9 cellular contexts compared by ENCODE assay signal in genomic region chr13:29543230-29544215, GRCh38. TPM values are rescaled to one million over a fixed set of nuclear protein-coding genes. Genes with fewer than 3 reads are reported as not detected.
DNase-seq lines count a peak whose midpoint lies in the region; ATAC-seq and TF ChIP-seq lines count a peak whose summit lies in the region.
"Had no signal": no experiment of that assay in that cellular context is flagged by ENCODE, and none has a peak within 500 bp of the region (broad histone marks: within the 10 kb centered on the region; RNA-seq: fewer than 3 reads in every experiment).

No MANE protein-coding gene starts in this region.

- no peak overlapping the region for H3K4me3 Mint-ChIP-seq in activated CD4-positive, alpha-beta T cell treated with anti-CD3 and anti-CD28 coated beads, Interleukin-2, amount 10 ng/mL, durations not matched to agents 7 days and 5 days
- no peak overlapping the region for H3K4me3 Mint-ChIP-seq in T-helper 2 cell treated with Interferon-gamma antibody and Interleukin-4, amounts not matched to agents 5 μg/mL and 100 μg/mL, for 36 hours
- no peak overlapping the region for H3K4me3 Mint-ChIP-seq in type B pancreatic cell

- TF ChIP-seq CTCF in fibroblast of pulmonary artery (IDR thresholded peaks at IDR 0.05; ENCODE audit: low read length, missing control alignments) (no peak), type B pancreatic cell (conservative IDR thresholded peaks at IDR 0.05) (no peak)

- no peaks in the 10 kb centered on the region for H3K9me3 Mint-ChIP-seq in activated CD4-positive, alpha-beta T cell treated with anti-CD3 and anti-CD28 coated beads, Interleukin-2, amount 10 ng/mL, durations not matched to agents 7 days and 5 days
- no peaks in the 10 kb centered on the region for H3K9me3 Mint-ChIP-seq in T-helper 2 cell treated with Interferon-gamma antibody and Interleukin-4, amounts not matched to agents 5 μg/mL and 100 μg/mL, for 36 hours
- H3K9me3 Mint-ChIP-seq in type B pancreatic cell: no peaks in the 10 kb centered on the region

- peaks cover 13% of the 10 kb centered on the region for H3K36me3 Mint-ChIP-seq in activated CD4-positive, alpha-beta T cell treated with anti-CD3 and anti-CD28 coated beads, Interleukin-2, amount 10 ng/mL, durations not matched to agents 7 days and 5 days (ENCODE audit: low read depth)
- peaks cover 5% of the 10 kb centered on the region for H3K36me3 Mint-ChIP-seq in T-helper 2 cell treated with Interferon-gamma antibody and Interleukin-4, amounts not matched to agents 5 μg/mL and 100 μg/mL, for 36 hours (ENCODE audit: low read depth)
- peaks cover 9% of the 10 kb centered on the region for H3K36me3 Mint-ChIP-seq in type B pancreatic cell

- CTCF ChIA-PET in activated CD4-positive, alpha-beta T cell treated with anti-CD3 and anti-CD28 coated beads, Interleukin-2, amount 10 ng/mL, durations not matched to agents 7 days and 5 days (lab: Charles Lee): interaction anchor here (0.7 kb wide), 1 partner anchor 640 kb away, joined by 3 read pairs; no protein-coding TSS in a partner anchor

- DNase-seq in activated CD4-positive, alpha-beta T cell treated with anti-CD3 and anti-CD28 coated beads for 4 hours: peak; percentile 15 to 22
- no peak for DNase-seq in activated CD4-positive, alpha-beta T cell treated with anti-CD3 and anti-CD28 coated beads, Interleukin-2, amount 10 ng/mL, durations not matched to agents 7 days and 5 days
- peak; percentile 62 for DNase-seq in T-helper 2 cell treated with Interferon-gamma antibody and Interleukin-4, amounts not matched to agents 5 μg/mL and 100 μg/mL, for 36 hours (ENCODE audit: low spot score)
- DNase-seq in fibroblast of pulmonary artery (ENCODE audit: low read depth) (peak; percentile 29), NCI-H1694 treated with DMSO at 0.1 percent for 48 hours (lab: John Stamatoyannopoulos, UW) (no peak), type B pancreatic cell (ENCODE audit: extremely low spot score, unreplicated experiment) (no peak), epidermal melanocyte (ENCODE audit: insufficient read length, low spot score) (no peak)

- POLR2A ChIA-PET in activated CD4-positive, alpha-beta T cell treated with anti-CD3 and anti-CD28 coated beads, Interleukin-2, amount 10 ng/mL, durations not matched to agents 7 days and 5 days (lab: Charles Lee): no interaction called here

- peak; percentile 94 for ATAC-seq in HG03025 (IDR thresholded peaks at IDR 0.05; ENCODE audit: low FRiP score, unreplicated experiment)

- H3K27ac Mint-ChIP-seq in activated CD4-positive, alpha-beta T cell treated with anti-CD3 and anti-CD28 coated beads, Interleukin-2, amount 10 ng/mL, durations not matched to agents 7 days and 5 days: no peak overlapping the region
- H3K27ac Mint-ChIP-seq in T-helper 2 cell treated with Interferon-gamma antibody and Interleukin-4, amounts not matched to agents 5 μg/mL and 100 μg/mL, for 36 hours: peak overlapping the region; percentile 9
- no peak overlapping the region for H3K27ac Mint-ChIP-seq in type B pancreatic cell

- peaks cover 31% of the 10 kb centered on the region for H3K4me1 Mint-ChIP-seq in activated CD4-positive, alpha-beta T cell treated with anti-CD3 and anti-CD28 coated beads, Interleukin-2, amount 10 ng/mL, durations not matched to agents 7 days and 5 days
- H3K4me1 Mint-ChIP-seq in T-helper 2 cell treated with Interferon-gamma antibody and Interleukin-4, amounts not matched to agents 5 μg/mL and 100 μg/mL, for 36 hours (ENCODE audit: low read depth): peaks cover 21% of the 10 kb centered on the region
- H3K4me1 Mint-ChIP-seq in type B pancreatic cell (ENCODE audit: unreplicated experiment): peaks cover 14% of the 10 kb centered on the region

- no peak overlapping the region for H3K4me3 ChIP-seq in fibroblast of pulmonary artery (replicated peaks; ENCODE audit: low read depth, low read length)
- H3K4me3 ChIP-seq: BLaER1 had no signal

- no peaks in the 10 kb centered on the region for H3K27me3 Mint-ChIP-seq in activated CD4-positive, alpha-beta T cell treated with anti-CD3 and anti-CD28 coated beads, Interleukin-2, amount 10 ng/mL, durations not matched to agents 7 days and 5 days
- no peaks in the 10 kb centered on the region for H3K27me3 Mint-ChIP-seq in T-helper 2 cell treated with Interferon-gamma antibody and Interleukin-4, amounts not matched to agents 5 μg/mL and 100 μg/mL, for 36 hours (ENCODE audit: low read depth)
- no peaks in the 10 kb centered on the region for H3K27me3 Mint-ChIP-seq in type B pancreatic cell

RNA-seq across cellular contexts. Expression of gene SLC7A1, which starts 52.0 kb away (rescaled TPM):
- total RNA-seq in activated CD4-positive, alpha-beta T cell treated with anti-CD3 and anti-CD28 coated beads, Interleukin-2, amount 10 ng/mL, durations not matched to agents 7 days and 5 days: 10 to 100 TPM; 64.5 to 77.5 TPM
- total RNA-seq in type B pancreatic cell (ENCODE audit: low replicate concordance): 38.3 and 42.1 TPM in 2 replicates

Comparison
In these comparisons a context has a peak if more than half of its experiments do, and no peak if none do; other contexts are left out.
1. DNase-seq: peak in activated CD4-positive, alpha-beta T cell treated with anti-CD3 and anti-CD28 coated beads for 4 hours (2 of 2), T-helper 2 cell treated with Interferon-gamma antibody and Interleukin-4, amounts not matched to agents 5 μg/mL and 100 μg/mL, for 36 hours (single experiment) and fibroblast of pulmonary artery (single experiment); none in activated CD4-positive, alpha-beta T cell treated with anti-CD3 and anti-CD28 coated beads, Interleukin-2, amount 10 ng/mL, durations not matched to agents 7 days and 5 days (single experiment), NCI-H1694 treated with DMSO at 0.1 percent for 48 hours (single experiment), type B pancreatic cell (single experiment) and epidermal melanocyte (single experiment).